ENCODE assay signal across 1 cellular context in the genomic region with DNA sequence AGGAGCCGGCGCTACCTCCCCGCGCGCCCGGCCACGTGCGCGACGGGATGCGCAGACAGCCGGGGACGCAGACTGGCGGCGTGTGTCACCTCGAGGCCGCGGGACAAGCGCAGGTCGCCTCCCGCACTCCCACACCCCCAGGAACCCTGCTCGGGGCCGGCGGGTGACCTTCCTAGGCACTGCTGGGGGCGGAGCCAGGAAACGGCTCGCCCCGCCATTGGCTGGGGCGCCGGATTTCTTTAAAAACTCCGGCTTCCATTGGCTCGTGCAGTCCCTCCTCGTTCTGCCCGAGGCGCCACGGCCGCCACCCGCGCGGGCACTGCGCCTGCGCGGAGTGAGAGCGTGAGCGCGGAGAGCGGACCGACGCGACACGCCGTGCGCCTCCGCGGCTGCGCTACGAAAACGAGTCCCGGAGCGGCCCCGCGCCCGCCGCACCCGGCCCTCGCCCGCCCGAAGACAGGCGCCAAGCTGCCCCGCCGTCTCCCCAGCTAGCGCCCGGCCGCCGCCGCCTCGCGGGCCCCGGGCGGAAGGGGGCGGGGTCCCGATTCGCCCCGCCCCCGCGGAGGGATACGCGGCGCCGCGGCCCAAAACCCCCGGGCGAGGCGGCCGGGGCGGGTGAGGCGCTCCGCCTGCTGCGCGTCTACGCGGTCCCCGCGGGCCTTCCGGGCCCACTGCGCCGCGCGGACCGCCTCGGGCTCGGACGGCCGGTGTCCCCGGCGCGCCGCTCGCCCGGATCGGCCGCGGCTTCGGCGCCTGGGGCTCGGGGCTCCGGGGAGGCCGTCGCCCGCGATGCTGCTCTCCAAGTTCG.
TF ChIP-seq lines count a peak whose summit lies in the region.

Gene PIM3 (plus strand): TSS at position 614 of the 808 bp plus-strand sequence. CDS start 176 bp downstream, at position 790.

TF ChIP-seq in HepG2, 621 proteins besides CTCF, POLR2A, EP300 and RAD21 (continued from another document and continues in another):
- TF ChIP-seq ZNF253 (CRISPR knock-in tag; IDR thresholded peaks at IDR 0.05; ENCODE audit: borderline replicate concordance) (peak; percentile 76; the same call in 1 of the 2 replicates), ZNF841 (CRISPR knock-in tag; IDR thresholded peaks at IDR 0.05; ENCODE audit: borderline replicate concordance) (peak; percentile 5; the same call in 1 of the 2 replicates), POLR2AphosphoS2 (IDR thresholded peaks at IDR 0.05; ENCODE audit: low read depth, low read length) (no peak), FOXJ3 (CRISPR knock-in tag; IDR thresholded peaks at IDR 0.05; ENCODE audit: borderline replicate concordance) (no peak), ZNF180 (CRISPR knock-in tag; IDR thresholded peaks at IDR 0.05; ENCODE audit: borderline replicate concordance, low read depth) (0 out of 2 replicates have a peak, but pooled peaks have one; percentile 18), TBX2 (CRISPR knock-in tag; IDR thresholded peaks at IDR 0.05; ENCODE audit: borderline replicate concordance) (peak; percentile 92; the same call in 1 of the 2 replicates), PLSCR1 (CRISPR knock-in tag; IDR thresholded peaks at IDR 0.05; ENCODE audit: borderline replicate concordance) (no peak), NR2F2 (IDR thresholded peaks at IDR 0.05; ENCODE audit: borderline replicate concordance, low read depth) (no peak), NFYB (CRISPR knock-in tag; IDR thresholded peaks at IDR 0.05) (peak; percentile 86), ARID5B (CRISPR knock-in tag; IDR thresholded peaks at IDR 0.05) (peak; percentile 62; the same call in 1 of the 2 replicates), HES4 (CRISPR knock-in tag; IDR thresholded peaks at IDR 0.05; ENCODE audit: borderline replicate concordance) (peak; percentile 96), PPARG (CRISPR knock-in tag; conservative IDR thresholded peaks at IDR 0.05) (0 out of 2 replicates have a peak, but pooled peaks have one; percentile 21), HOXA5 (CRISPR knock-in tag; IDR thresholded peaks at IDR 0.05) (0 out of 2 replicates have a peak, but pooled peaks have one; percentile 23), RBFOX2 (IDR thresholded peaks at IDR 0.05; ENCODE audit: low read depth, low read length) (peak; percentile 95), GMEB1 (CRISPR knock-in tag; IDR thresholded peaks at IDR 0.05; ENCODE audit: borderline replicate concordance) (peak; percentile 81), ZNF468 (CRISPR knock-in tag; IDR thresholded peaks at IDR 0.05) (0 out of 2 replicates have a peak, but pooled peaks have one; percentile 5), GABPA (IDR thresholded peaks at IDR 0.05; ENCODE audit: low read depth, low read length) (no peak), GABPA (CRISPR knock-in tag; IDR thresholded peaks at IDR 0.05; ENCODE audit: low read depth) (peak; percentile 61; the same call in 1 of the 2 replicates), ZBTB42 (CRISPR knock-in tag; IDR thresholded peaks at IDR 0.05) (peak; percentile 28; the same call in 1 of the 2 replicates), ISL2 (CRISPR knock-in tag; IDR thresholded peaks at IDR 0.05) (0 out of 2 replicates have a peak, but pooled peaks have one; percentile 32), SMARCC2 (IDR thresholded peaks at IDR 0.05) (no peak), ZNF101 (CRISPR knock-in tag; IDR thresholded peaks at IDR 0.05; ENCODE audit: borderline replicate concordance, low read depth) (no peak), LCORL (IDR thresholded peaks at IDR 0.05) (no peak), LCORL (CRISPR knock-in tag; IDR thresholded peaks at IDR 0.05) (peak; percentile 76; the same call in 1 of the 2 replicates), SP4 (CRISPR knock-in tag; IDR thresholded peaks at IDR 0.05) (peak; percentile 94), ZNF609 (CRISPR knock-in tag; IDR thresholded peaks at IDR 0.05; ENCODE audit: borderline replicate concordance) (peak; percentile 55; the same call in 1 of the 2 replicates), ZNF766 (CRISPR knock-in tag; IDR thresholded peaks at IDR 0.05; ENCODE audit: borderline replicate concordance) (peak; percentile 90)
- TF ChIP-seq, protein P1, sequence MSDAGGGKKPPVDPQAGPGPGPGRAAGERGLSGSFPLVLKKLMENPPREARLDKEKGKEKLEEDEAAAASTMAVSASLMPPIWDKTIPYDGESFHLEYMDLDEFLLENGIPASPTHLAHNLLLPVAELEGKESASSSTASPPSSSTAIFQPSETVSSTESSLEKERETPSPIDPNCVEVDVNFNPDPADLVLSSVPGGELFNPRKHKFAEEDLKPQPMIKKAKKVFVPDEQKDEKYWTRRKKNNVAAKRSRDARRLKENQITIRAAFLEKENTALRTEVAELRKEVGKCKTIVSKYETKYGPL (CRISPR knock-in tag; IDR thresholded peaks at IDR 0.05) = no peak; the same call in 1 of the 2 replicates
- TF ChIP-seq, protein P2, sequence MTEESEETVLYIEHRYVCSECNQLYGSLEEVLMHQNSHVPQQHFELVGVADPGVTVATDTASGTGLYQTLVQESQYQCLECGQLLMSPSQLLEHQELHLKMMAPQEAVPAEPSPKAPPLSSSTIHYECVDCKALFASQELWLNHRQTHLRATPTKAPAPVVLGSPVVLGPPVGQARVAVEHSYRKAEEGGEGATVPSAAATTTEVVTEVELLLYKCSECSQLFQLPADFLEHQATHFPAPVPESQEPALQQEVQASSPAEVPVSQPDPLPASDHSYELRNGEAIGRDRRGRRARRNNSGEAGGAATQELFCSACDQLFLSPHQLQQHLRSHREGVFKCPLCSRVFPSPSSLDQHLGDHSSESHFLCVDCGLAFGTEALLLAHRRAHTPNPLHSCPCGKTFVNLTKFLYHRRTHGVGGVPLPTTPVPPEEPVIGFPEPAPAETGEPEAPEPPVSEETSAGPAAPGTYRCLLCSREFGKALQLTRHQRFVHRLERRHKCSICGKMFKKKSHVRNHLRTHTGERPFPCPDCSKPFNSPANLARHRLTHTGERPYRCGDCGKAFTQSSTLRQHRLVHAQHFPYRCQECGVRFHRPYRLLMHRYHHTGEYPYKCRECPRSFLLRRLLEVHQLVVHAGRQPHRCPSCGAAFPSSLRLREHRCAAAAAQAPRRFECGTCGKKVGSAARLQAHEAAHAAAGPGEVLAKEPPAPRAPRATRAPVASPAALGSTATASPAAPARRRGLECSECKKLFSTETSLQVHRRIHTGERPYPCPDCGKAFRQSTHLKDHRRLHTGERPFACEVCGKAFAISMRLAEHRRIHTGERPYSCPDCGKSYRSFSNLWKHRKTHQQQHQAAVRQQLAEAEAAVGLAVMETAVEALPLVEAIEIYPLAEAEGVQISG (CRISPR knock-in tag; IDR thresholded peaks at IDR 0.05) = peak; percentile 66; the same call in 1 of the 2 replicates
- TF ChIP-seq, protein P3, sequence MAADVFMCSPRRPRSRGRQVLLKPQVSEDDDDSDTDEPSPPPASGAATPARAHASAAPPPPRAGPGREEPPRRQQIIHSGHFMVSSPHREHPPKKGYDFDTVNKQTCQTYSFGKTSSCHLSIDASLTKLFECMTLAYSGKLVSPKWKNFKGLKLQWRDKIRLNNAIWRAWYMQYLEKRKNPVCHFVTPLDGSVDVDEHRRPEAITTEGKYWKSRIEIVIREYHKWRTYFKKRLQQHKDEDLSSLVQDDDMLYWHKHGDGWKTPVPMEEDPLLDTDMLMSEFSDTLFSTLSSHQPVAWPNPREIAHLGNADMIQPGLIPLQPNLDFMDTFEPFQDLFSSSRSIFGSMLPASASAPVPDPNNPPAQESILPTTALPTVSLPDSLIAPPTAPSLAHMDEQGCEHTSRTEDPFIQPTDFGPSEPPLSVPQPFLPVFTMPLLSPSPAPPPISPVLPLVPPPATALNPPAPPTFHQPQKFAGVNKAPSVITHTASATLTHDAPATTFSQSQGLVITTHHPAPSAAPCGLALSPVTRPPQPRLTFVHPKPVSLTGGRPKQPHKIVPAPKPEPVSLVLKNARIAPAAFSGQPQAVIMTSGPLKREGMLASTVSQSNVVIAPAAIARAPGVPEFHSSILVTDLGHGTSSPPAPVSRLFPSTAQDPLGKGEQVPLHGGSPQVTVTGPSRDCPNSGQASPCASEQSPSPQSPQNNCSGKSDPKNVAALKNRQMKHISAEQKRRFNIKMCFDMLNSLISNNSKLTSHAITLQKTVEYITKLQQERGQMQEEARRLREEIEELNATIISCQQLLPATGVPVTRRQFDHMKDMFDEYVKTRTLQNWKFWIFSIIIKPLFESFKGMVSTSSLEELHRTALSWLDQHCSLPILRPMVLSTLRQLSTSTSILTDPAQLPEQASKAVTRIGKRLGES (CRISPR knock-in tag; IDR thresholded peaks at IDR 0.05; ENCODE audit: borderline replicate concordance) = no peak
